1 cellular context compared by ENCODE assay signal in the genomic region with DNA sequence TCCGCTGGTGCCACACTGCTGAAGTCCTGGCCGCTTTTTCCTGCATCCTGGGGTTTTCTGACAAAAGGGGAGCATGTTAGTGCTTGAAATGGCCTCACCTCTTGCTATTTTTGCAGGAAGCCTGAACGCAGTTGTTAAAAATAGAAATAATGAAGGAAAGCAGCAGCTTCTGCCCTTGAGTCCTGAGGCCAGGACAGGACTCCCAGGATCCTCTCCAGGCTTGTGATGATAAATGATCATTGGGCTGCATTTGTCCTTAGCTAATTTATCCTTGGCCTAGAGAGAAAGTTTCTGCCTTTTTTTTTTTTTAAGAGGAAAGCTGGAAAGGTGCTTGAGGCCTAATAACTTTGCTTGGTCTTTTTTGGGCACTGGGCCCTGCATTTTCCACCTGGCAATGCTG.
TF ChIP-seq lines count a peak whose summit lies in the region.

No MANE protein-coding gene starts in this region.

TF ChIP-seq in H1, 55 proteins besides CTCF, POLR2A, EP300 and RAD21:
- TF ChIP-seq BACH1 (IDR thresholded peaks at IDR 0.05; ENCODE audit: low read length) (no peak), HDAC2 (IDR thresholded peaks at IDR 0.05; ENCODE audit: borderline replicate concordance in 1 of 2, low read depth in 2 of 2, low read length in 2 of 2) (no peak), SP4 (IDR thresholded peaks at IDR 0.05; ENCODE audit: low read length) (no peak), KDM4A (IDR thresholded peaks at IDR 0.05; ENCODE audit: low read depth, low read length, severe bottlenecking) (no peak), SP1 (IDR thresholded peaks at IDR 0.05; ENCODE audit: low read depth, low read length) (no peak), YY1 (IDR thresholded peaks at IDR 0.05; ENCODE audit: low read depth, low read length) (no peak), RXRA (IDR thresholded peaks at IDR 0.05; ENCODE audit: insufficient read depth, low read depth, low read length) (no peak), CEBPB (IDR thresholded peaks at IDR 0.05; ENCODE audit: low read depth, low read length) (no peak), SIN3A (conservative IDR thresholded peaks at IDR 0.05 in 1 of 2, IDR thresholded peaks at IDR 0.05 in 1 of 2; ENCODE audit: low read depth in 1 of 2, low read length in 2 of 2) (no peak), POU5F1 (IDR thresholded peaks at IDR 0.05; ENCODE audit: low read depth, low read length) (no peak), EZH2 (IDR thresholded peaks at IDR 0.05; ENCODE audit: low read depth, low read length, severe bottlenecking) (no peak), RBBP5 (IDR thresholded peaks at IDR 0.05; ENCODE audit: borderline replicate concordance, low read depth, low read length) (no peak), SIRT6 (IDR thresholded peaks at IDR 0.05; ENCODE audit: low read length) (no peak), CHD1 (IDR thresholded peaks at IDR 0.05; ENCODE audit: low read depth, low read length) (no peak), SP2 (IDR thresholded peaks at IDR 0.05; ENCODE audit: low read length) (no peak), CBX5 (IDR thresholded peaks at IDR 0.05; ENCODE audit: low read depth, low read length) (no peak), MAFK (IDR thresholded peaks at IDR 0.05; ENCODE audit: low read depth, low read length) (no peak), TBP (IDR thresholded peaks at IDR 0.05; ENCODE audit: low read depth, low read length) (no peak), JUND (IDR thresholded peaks at IDR 0.05; ENCODE audit: low read length) (no peak)
- TF ChIP-seq, protein P1, sequence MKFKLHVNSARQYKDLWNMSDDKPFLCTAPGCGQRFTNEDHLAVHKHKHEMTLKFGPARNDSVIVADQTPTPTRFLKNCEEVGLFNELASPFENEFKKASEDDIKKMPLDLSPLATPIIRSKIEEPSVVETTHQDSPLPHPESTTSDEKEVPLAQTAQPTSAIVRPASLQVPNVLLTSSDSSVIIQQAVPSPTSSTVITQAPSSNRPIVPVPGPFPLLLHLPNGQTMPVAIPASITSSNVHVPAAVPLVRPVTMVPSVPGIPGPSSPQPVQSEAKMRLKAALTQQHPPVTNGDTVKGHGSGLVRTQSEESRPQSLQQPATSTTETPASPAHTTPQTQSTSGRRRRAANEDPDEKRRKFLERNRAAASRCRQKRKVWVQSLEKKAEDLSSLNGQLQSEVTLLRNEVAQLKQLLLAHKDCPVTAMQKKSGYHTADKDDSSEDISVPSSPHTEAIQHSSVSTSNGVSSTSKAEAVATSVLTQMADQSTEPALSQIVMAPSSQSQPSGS (IDR thresholded peaks at IDR 0.05; ENCODE audit: low read length) = no peak
